ENCODE assay signal across 20 cellular contexts in genomic region chr3:155158361-155159037, GRCh38.
DNase-seq lines count a peak whose midpoint lies in the region; TF ChIP-seq lines count a peak whose summit lies in the region.
"Had no signal": no experiment of that assay in that cellular context is flagged by ENCODE, and none has a peak within 500 bp of the region (broad histone marks: within the 10 kb centered on the region; RNA-seq: fewer than 3 reads in every experiment).

No MANE protein-coding gene starts in this region.

- H3K27me3 Mint-ChIP-seq in activated naive CD4-positive, alpha-beta T cell treated with anti-CD3 and anti-CD28 coated beads, Interleukin-2, amount 10 ng/mL, durations not matched to agents 7 days and 5 days = no peaks in the 10 kb centered on the region

- no peak overlapping the region for H3K4me3 Mint-ChIP-seq in activated naive CD4-positive, alpha-beta T cell treated with anti-CD3 and anti-CD28 coated beads, Interleukin-2, amount 10 ng/mL, durations not matched to agents 7 days and 5 days

- no peaks in the 10 kb centered on the region for H3K9me3 Mint-ChIP-seq in activated naive CD4-positive, alpha-beta T cell treated with anti-CD3 and anti-CD28 coated beads, Interleukin-2, amount 10 ng/mL, durations not matched to agents 7 days and 5 days

- DNase-seq in SIG-M5 treated with dmso at 0.1 percent for 504 hours (lab: John Stamatoyannopoulos, UW; ENCODE audit: unreplicated experiment) (peak; percentile 44), SIG-M5 (lab: John Stamatoyannopoulos, UW) (no peak), HCEC 1CT (peak; percentile 48), choroid plexus epithelial cell (ENCODE audit: low read depth) (peak; percentile 12), iris pigment epithelial cell (ENCODE audit: low read depth) (peak; percentile 57), HK-2 (ENCODE audit: unreplicated experiment) (no peak), COR-L47 (lab: John Stamatoyannopoulos, UW) (no peak)
- DNase-seq in activated naive CD4-positive, alpha-beta T cell treated with anti-CD3 and anti-CD28 coated beads, Interleukin-2, amount 10 ng/mL, durations not matched to agents 7 days and 5 days = no peak
- DNase-seq: 8988T, DMS153, DND-41, GOT3, NCI-H1417 treated with DMSO at 0.1 percent for 48 hours, NCI-H1694 treated with DMSO at 0.1 percent for 48 hours, NCI-H2171, NCI-H226, NCI-H510A treated with DMSO at 0.1 percent for 48 hours, NCI-H774, T-helper 1 cell had no signal

- CTCF ChIA-PET in activated naive CD4-positive, alpha-beta T cell treated with anti-CD3 and anti-CD28 coated beads, Interleukin-2, amount 10 ng/mL, durations not matched to agents 7 days and 5 days (lab: Charles Lee) = no interaction called here

- no peak overlapping the region for H3K4me3 ChIP-seq in choroid plexus epithelial cell (ENCODE audit: low read depth, low read length)
- H3K4me3 ChIP-seq: SJSA1 had no signal

- H3K27ac Mint-ChIP-seq in activated naive CD4-positive, alpha-beta T cell treated with anti-CD3 and anti-CD28 coated beads, Interleukin-2, amount 10 ng/mL, durations not matched to agents 7 days and 5 days = no peak overlapping the region

- no peak for TF ChIP-seq CTCF in choroid plexus epithelial cell (conservative IDR thresholded peaks at IDR 0.05; ENCODE audit: low read depth, low read length)

- no peaks in the 10 kb centered on the region for H3K36me3 Mint-ChIP-seq in activated naive CD4-positive, alpha-beta T cell treated with anti-CD3 and anti-CD28 coated beads, Interleukin-2, amount 10 ng/mL, durations not matched to agents 7 days and 5 days

- H3K4me1 Mint-ChIP-seq in activated naive CD4-positive, alpha-beta T cell treated with anti-CD3 and anti-CD28 coated beads, Interleukin-2, amount 10 ng/mL, durations not matched to agents 7 days and 5 days = no peaks in the 10 kb centered on the region

Comparison
In these comparisons a context has a peak if more than half of its experiments do, and no peak if none do; other contexts are left out.
1. DNase-seq: peak in SIG-M5 treated with dmso at 0.1 percent for 504 hours (single experiment), HCEC 1CT (single experiment), choroid plexus epithelial cell (single experiment) and iris pigment epithelial cell (single experiment); none in SIG-M5 (single experiment), HK-2 (single experiment), COR-L47 (single experiment) and activated naive CD4-positive, alpha-beta T cell treated with anti-CD3 and anti-CD28 coated beads, Interleukin-2, amount 10 ng/mL, durations not matched to agents 7 days and 5 days (single experiment).